In genomic region chr3:19190602-19191001, GRCh38 we compare ENCODE assay signal across 16 cellular contexts. TPM values are rescaled to one million over a fixed set of nuclear protein-coding genes. Genes with fewer than 3 reads are reported as not detected.
A peak's percentile ranks its signal among the peaks of the same experiment; 100 is the strongest.
DNase-seq lines count a peak whose midpoint lies in the region; ATAC-seq and TF ChIP-seq lines count a peak whose summit lies in the region.
"Had no signal": no experiment of that assay in that cellular context is flagged by ENCODE, and none has a peak within 500 bp of the region (broad histone marks: within the 10 kb centered on the region; RNA-seq: fewer than 3 reads in every experiment).

No MANE protein-coding gene starts in this region.

- H3K36me3 ChIP-seq in spleen (no peaks in the 10 kb centered on the region), heart right ventricle (no peaks in the 10 kb centered on the region), sigmoid colon (no peaks in the 10 kb centered on the region)
- H3K36me3 ChIP-seq: gastroesophageal sphincter had no signal

- 16 to 35% (median 28%) methylated on average over 4 of the region's 4 CpGs for WGBS in spleen, 5 donors
- 71 to 74% methylated on average over 4 of the region's 4 CpGs for WGBS in heart right ventricle, 2 donors
- 63 to 85% methylated on average over 4 of the region's 4 CpGs for WGBS in sigmoid colon, 2 donors

- intact Hi-C loops in spleen (cut with DNase I; ENCODE audit: low total_unique reads) = no loop called here
- intact Hi-C loops in heart right ventricle (cut with DNase I) = no loop called here
- intact Hi-C loops in sigmoid colon (cut with DNase I) = no loop called here

- H3K4me1 Mint-ChIP-seq in activated T-cell treated with anti-CD3 and anti-CD28 coated beads, Interleukin-2, amount 50 U/mL, for 72 hours (ENCODE audit: low read depth) = no peaks in the 10 kb centered on the region
- H3K4me1 Mint-ChIP-seq in activated T-cell treated with anti-CD3 and anti-CD28 coated beads, Interleukin-2, amount 50 U/mL, for 4 hours (ENCODE audit: low read depth) = peaks cover 2% of the 10 kb centered on the region

- peaks cover 0 to 2% of the 10 kb centered on the region in 2 donors for H3K9me3 Mint-ChIP-seq in activated T-cell treated with anti-CD3 and anti-CD28 coated beads, Interleukin-2, amount 50 U/mL, for 72 hours
- no peaks in the 10 kb centered on the region for H3K9me3 Mint-ChIP-seq in activated T-cell treated with anti-CD3 and anti-CD28 coated beads, Interleukin-2, amount 50 U/mL, for 4 hours
- H3K9me3 Mint-ChIP-seq: activated CD4-positive, alpha-beta memory T cell treated with anti-CD3 and anti-CD28 coated beads, Interleukin-2, amount 10 ng/mL, durations not matched to agents 7 days and 5 days had no signal

- TF ChIP-seq CTCF in spleen (IDR thresholded peaks at IDR 0.05 in 8 of 11, conservative IDR thresholded peaks at IDR 0.05 in 3 of 11) (no peak), heart right ventricle (IDR thresholded peaks at IDR 0.05) (no peak), sigmoid colon (IDR thresholded peaks at IDR 0.05) (no peak)

- H3K27me3 ChIP-seq in spleen (replicated peaks in 1 of 7) = no peaks in the 10 kb centered on the region
- no peaks in the 10 kb centered on the region for H3K27me3 ChIP-seq in heart right ventricle
- H3K27me3 ChIP-seq in sigmoid colon = no peaks in the 10 kb centered on the region
- H3K27me3 ChIP-seq: gastroesophageal sphincter had no signal

- H3K4me3 Mint-ChIP-seq in activated T-cell treated with anti-CD3 and anti-CD28 coated beads, Interleukin-2, amount 50 U/mL, for 72 hours = no peak overlapping the region
- H3K4me3 Mint-ChIP-seq in activated T-cell treated with anti-CD3 and anti-CD28 coated beads, Interleukin-2, amount 50 U/mL, for 4 hours = no peak overlapping the region
- H3K4me3 Mint-ChIP-seq: activated CD4-positive, alpha-beta memory T cell treated with anti-CD3 and anti-CD28 coated beads, Interleukin-2, amount 10 ng/mL, durations not matched to agents 7 days and 5 days had no signal

- H3K27ac ChIP-seq in spleen (peak overlapping the region in 6 of 8 donors; percentile 44 to 66 (median 52)), heart right ventricle (no peak overlapping the region), sigmoid colon (no peak overlapping the region)
- H3K27ac ChIP-seq: gastroesophageal sphincter had no signal

- peak; percentile 67 to 87 for ATAC-seq in activated T-cell treated with anti-CD3 and anti-CD28 coated beads, Interleukin-2, amount 50 U/mL, for 72 hours (replicated peaks in 1 of 2)
- ATAC-seq in activated T-cell treated with anti-CD3 and anti-CD28 coated beads, Interleukin-2, amount 50 U/mL, for 4 hours = no peak
- ATAC-seq in HG02588 (IDR thresholded peaks at IDR 0.05; ENCODE audit: unreplicated experiment) (peak; percentile 72), HG03521 (IDR thresholded peaks at IDR 0.05; ENCODE audit: unreplicated experiment) (peak; percentile 54), heart right ventricle (no peak)
- ATAC-seq: gastroesophageal sphincter had no signal

- H3K9me3 ChIP-seq in spleen = no peaks in the 10 kb centered on the region
- no peaks in the 10 kb centered on the region for H3K9me3 ChIP-seq in heart right ventricle
- no peaks in the 10 kb centered on the region for H3K9me3 ChIP-seq in sigmoid colon
- H3K9me3 ChIP-seq: Caco-2, gastroesophageal sphincter had no signal

- TF ChIP-seq EP300 in sigmoid colon (IDR thresholded peaks at IDR 0.05) = no peak

- H3K4me3 ChIP-seq in spleen = peak overlapping the region in 1 of 8 donors; percentile 36
- no peak overlapping the region for H3K4me3 ChIP-seq in heart right ventricle
- H3K4me3 ChIP-seq in sigmoid colon = no peak overlapping the region
- H3K4me3 ChIP-seq: gastroesophageal sphincter had no signal

- H3K27ac Mint-ChIP-seq in activated T-cell treated with anti-CD3 and anti-CD28 coated beads, Interleukin-2, amount 50 U/mL, for 72 hours = no peak overlapping the region
- H3K27ac Mint-ChIP-seq: activated CD4-positive, alpha-beta memory T cell treated with anti-CD3 and anti-CD28 coated beads, Interleukin-2, amount 10 ng/mL, durations not matched to agents 7 days and 5 days had no signal

- TF ChIP-seq POLR2A in spleen (IDR thresholded peaks at IDR 0.05) (no peak), sigmoid colon (IDR thresholded peaks at IDR 0.05) (no peak)

- H3K4me1 ChIP-seq in spleen (no peaks in the 10 kb centered on the region), heart right ventricle (peaks cover 0 to 11% (median 0%) of the 10 kb centered on the region in 9 donors), sigmoid colon (no peaks in the 10 kb centered on the region)
- H3K4me1 ChIP-seq: Caco-2, gastroesophageal sphincter had no signal

- no peaks in the 10 kb centered on the region for H3K27me3 Mint-ChIP-seq in activated T-cell treated with anti-CD3 and anti-CD28 coated beads, Interleukin-2, amount 50 U/mL, for 72 hours (ENCODE audit: low read depth)
- H3K27me3 Mint-ChIP-seq in activated T-cell treated with anti-CD3 and anti-CD28 coated beads, Interleukin-2, amount 50 U/mL, for 4 hours (ENCODE audit: low read depth) = no peaks in the 10 kb centered on the region
- H3K27me3 Mint-ChIP-seq: activated CD4-positive, alpha-beta memory T cell treated with anti-CD3 and anti-CD28 coated beads, Interleukin-2, amount 10 ng/mL, durations not matched to agents 7 days and 5 days had no signal

- DNase-seq in activated T-cell treated with anti-CD3 and anti-CD28 coated beads, Interleukin-2, amount 50 U/mL, for 72 hours = no peak
- DNase-seq in activated T-cell treated with anti-CD3 and anti-CD28 coated beads, Interleukin-2, amount 50 U/mL, for 4 hours = no peak
- DNase-seq in spleen (no peak), heart right ventricle (no peak), sigmoid colon (no peak)
- no peak for DNase-seq in stimulated activated naive CD4-positive, alpha-beta T cell treated with Interleukin-2 at 50 U/mL for 16 hours (lab: John Stamatoyannopoulos, UW)
- DNase-seq: activated CD4-positive, alpha-beta memory T cell treated with anti-CD3 and anti-CD28 coated beads, Interleukin-2, amount 10 ng/mL, durations not matched to agents 7 days and 5 days; activated naive CD4-positive, alpha-beta T cell treated with Interleukin-2 at 50 U/mL for 16 hours; Caco-2; NCI-H1694; NCI-H526 treated with DMSO at 0.1 percent for 48 hours; posterior cingulate gyrus had no signal

- H3K36me3 Mint-ChIP-seq in activated T-cell treated with anti-CD3 and anti-CD28 coated beads, Interleukin-2, amount 50 U/mL, for 72 hours (ENCODE audit: insufficient read depth in 2 of 2) = no peaks in the 10 kb centered on the region
- no peaks in the 10 kb centered on the region for H3K36me3 Mint-ChIP-seq in activated T-cell treated with anti-CD3 and anti-CD28 coated beads, Interleukin-2, amount 50 U/mL, for 4 hours (ENCODE audit: insufficient read depth)

RNA-seq across cellular contexts. Expression of gene KCNH8, which starts 42.3 kb away (rescaled TPM):
- total RNA-seq in activated T-cell treated with anti-CD3 and anti-CD28 coated beads, Interleukin-2, amount 50 U/mL, for 72 hours = under 1 TPM in 1 of 2 donors, not detected in 1; 0.05 TPM
- not detected for total RNA-seq in activated T-cell treated with anti-CD3 and anti-CD28 coated beads, Interleukin-2, amount 50 U/mL, for 4 hours
- 1 to 10 TPM in 6 of 7 donors, under 1 TPM in 1; 0.70 to 3.1 (median 2.2) TPM for total RNA-seq in spleen
- polyA plus RNA-seq in spleen = 1 to 10 TPM in 2 of 3 donors, under 1 TPM in 1; 0.96 to 2.8 (median 1.1) TPM
- under 1 TPM in 7 of 10 donors, not detected in 3; 0.07 to 0.50 (median 0.11) TPM for total RNA-seq in heart right ventricle
- under 1 TPM; 0.03 to 0.07 TPM for polyA plus RNA-seq in heart right ventricle
- 1 to 10 TPM in 1 of 4 donors, under 1 TPM in 3; 0.54 to 1.1 (median 0.74) TPM for total RNA-seq in sigmoid colon
- polyA plus RNA-seq in sigmoid colon = under 1 TPM; 0.23 to 0.71 (median 0.60) TPM
- total RNA-seq: A673; activated CD4-positive, alpha-beta memory T cell treated with anti-CD3 and anti-CD28 coated beads, Interleukin-2, amount 10 ng/mL, durations not matched to agents 7 days and 5 days had no signal

Comparison
In these comparisons a context has a peak if more than half of its experiments do, and no peak if none do; other contexts are left out.
1. ATAC-seq: peak in activated T-cell treated with anti-CD3 and anti-CD28 coated beads, Interleukin-2, amount 50 U/mL, for 72 hours (2 of 2), HG02588 (single experiment) and HG03521 (single experiment); none in activated T-cell treated with anti-CD3 and anti-CD28 coated beads, Interleukin-2, amount 50 U/mL, for 4 hours (0 of 2) and heart right ventricle (0 of 8).
2. H3K27ac ChIP-seq: peak in spleen (6 of 8); none in heart right ventricle (0 of 10) and sigmoid colon (0 of 4).